11 cellular contexts compared by ENCODE assay signal in the genomic region with DNA sequence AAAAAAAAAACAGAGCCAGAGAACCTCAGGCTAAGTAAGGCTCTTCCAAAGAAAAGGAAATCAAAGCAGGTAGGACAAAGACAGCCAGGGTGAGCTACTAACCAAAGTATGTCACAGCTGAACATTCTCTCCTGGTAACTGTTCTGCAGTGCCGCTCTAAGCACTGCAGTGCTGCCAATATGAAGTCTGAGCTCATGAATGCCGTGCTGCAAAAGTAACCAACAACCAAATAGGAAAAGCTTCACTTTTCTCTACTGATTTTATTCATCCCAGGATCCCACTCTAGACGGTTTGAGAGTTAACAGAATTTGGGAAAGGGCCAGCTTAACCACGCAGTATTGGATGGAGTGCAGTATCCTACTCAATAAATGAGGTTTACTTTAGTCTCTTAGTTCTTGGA. TPM values are rescaled to one million over a fixed set of nuclear protein-coding genes. Genes with fewer than 3 reads are reported as not detected.
DNase-seq lines count a peak whose midpoint lies in the region; TF ChIP-seq lines count a peak whose summit lies in the region.
"Had no signal": no experiment of that assay in that cellular context is flagged by ENCODE, and none has a peak within 500 bp of the region (broad histone marks: within the 10 kb centered on the region; RNA-seq: fewer than 3 reads in every experiment).

No MANE protein-coding gene starts in this region.

- H2AK5ac ChIP-seq in H9 (ENCODE audit: insufficient read length, low read length): no peak overlapping the region

- no CpG with 5 or more reads among the region's 4 CpGs for WGBS in H9 (ENCODE audit: extremely low coverage, insufficient read length, low lambda C conversion rate)

- no peak overlapping the region for H2AFZ ChIP-seq in H9 (ENCODE audit: low read length)

- no peak overlapping the region for H3K4me3 Mint-ChIP-seq in H9

- 0 out of 7 replicates have a peak overlapping the region, but pooled peaks of 1 of the 3 experiments have one; percentile 49 for H3K27ac Mint-ChIP-seq in H9

- H2BK15ac ChIP-seq in H9 (ENCODE audit: low read depth, low read length): no peak overlapping the region

- H3K79me2 ChIP-seq in H9 (ENCODE audit: insufficient read depth, low read length): peaks cover 31% of the 10 kb centered on the region; the same call in 1 of the 2 replicates

- H3K27ac ChIP-seq in BLaER1 (no peak overlapping the region), coronary artery (peak overlapping the region; percentile 54 to 99), H9 (ENCODE audit: insufficient read length, low read depth, low read length) (no peak overlapping the region)

- H4K20me1 ChIP-seq in BLaER1 (peaks cover 78% of the 10 kb centered on the region), H9 (ENCODE audit: control insufficient read depth, insufficient read depth, insufficient read length) (no peaks in the 10 kb centered on the region)

- H2BK20ac ChIP-seq in H9 (ENCODE audit: low read depth, low read length, poor library complexity, severe bottlenecking): no peak overlapping the region

- H3K4me3 ChIP-seq in BLaER1 (no peak overlapping the region), MG63 (no peak overlapping the region), coronary artery (peak overlapping the region; percentile 99)

- no peak overlapping the region for H2BK120ac ChIP-seq in H9 (ENCODE audit: low read depth, low read length, poor library complexity, severe bottlenecking)

- no peak overlapping the region for H4K91ac ChIP-seq in H9 (ENCODE audit: insufficient read length, low read depth, low read length)

- H4K5ac ChIP-seq in H9 (ENCODE audit: insufficient read length, low read depth, low read length): no peak overlapping the region

- H3K4me1 Mint-ChIP-seq in H9: peaks cover 36% of the 10 kb centered on the region in 2 experiments

- DNase-seq in MG63 (peak; percentile 31), coronary artery (ENCODE audit: low spot score) (no peak), myocyte (ENCODE audit: low read depth) (peak; percentile 54), NCI-H187 (lab: John Stamatoyannopoulos, UW) (no peak), GM10266 (ENCODE audit: extremely low spot score) (no peak), H9 (no peak)
- DNase-seq in stimulated activated CD4-positive, alpha-beta T cell treated with anti-CD3 and anti-CD28 coated beads, Interleukin-12 subunit alpha, Interleukin-12 subunit beta, amount 100 ng/mL, for 4 hours: no peak
- DNase-seq: activated CD8-positive, alpha-beta memory T cell treated with anti-CD3 and anti-CD28 coated beads, Interleukin-2, amount 50 U/mL, for 4 hours; HFFc6; NCI-H1694 treated with DMSO at 0.1 percent for 48 hours had no signal

- no peak overlapping the region for H3K23ac ChIP-seq in H9 (ENCODE audit: insufficient read length, low read depth, low read length)

- no peaks in the 10 kb centered on the region for H3K27me3 ChIP-seq in BLaER1
- no peaks in the 10 kb centered on the region for H3K27me3 ChIP-seq in MG63
- no peaks in the 10 kb centered on the region for H3K27me3 ChIP-seq in H9 (ENCODE audit: insufficient read depth, low read length)

- no peak for TF ChIP-seq CTCF in coronary artery (IDR thresholded peaks at IDR 0.05)
- no peak for TF ChIP-seq CTCF in GM10266 (IDR thresholded peaks at IDR 0.05; ENCODE audit: control insufficient read depth, insufficient read depth, low read depth, missing control alignments)
- no peak for TF ChIP-seq CTCF in H9 (conservative IDR thresholded peaks at IDR 0.05)

- H3K36me3 ChIP-seq in BLaER1 (no peaks in the 10 kb centered on the region), MG63 (peaks cover 4% of the 10 kb centered on the region; the same call in 1 of the 2 replicates)

- no peak overlapping the region for H3T11ph ChIP-seq in H9 (ENCODE audit: low read length)

- peaks cover 17% of the 10 kb centered on the region for H3K23me2 ChIP-seq in H9 (ENCODE audit: insufficient read length, low read depth, low read length, poor library complexity, severe bottlenecking)

- H3K56ac ChIP-seq in H9 (ENCODE audit: insufficient read length, low read depth, low read length): no peak overlapping the region

- no peak overlapping the region for H3K9ac ChIP-seq in BLaER1
- no peak overlapping the region for H3K9ac ChIP-seq in H9 (ENCODE audit: extremely low read depth, insufficient read length, low read length)

- H3K4me2 ChIP-seq in BLaER1 (peak overlapping the region; percentile 95; the same call in 1 of the 2 replicates), H9 (ENCODE audit: insufficient read depth, insufficient read length, low read length) (no peak overlapping the region)

- H3K14ac ChIP-seq in H9 (ENCODE audit: insufficient read depth, low read length): no peak overlapping the region

- no peak overlapping the region for H4K8ac ChIP-seq in H9 (replicated peaks; ENCODE audit: insufficient read length, low read depth, low read length)

- no peak overlapping the region for H3K4ac ChIP-seq in H9 (ENCODE audit: low read depth, low read length)

- peaks cover 7 to 11% (median 9%) of the 10 kb centered on the region in 3 experiments for H3K36me3 Mint-ChIP-seq in H9 (ENCODE audit: insufficient read depth in 1 of 3, low read depth in 3 of 3)

- H3K4me1 ChIP-seq in BLaER1 (peaks cover 48% of the 10 kb centered on the region), H9 (ENCODE audit: insufficient read depth, low read length) (peaks cover 6% of the 10 kb centered on the region; the same call in 1 of the 2 replicates)

- H3K9me3 Mint-ChIP-seq in H9: 0 out of 5 replicates have a peak, but pooled peaks cover 0 to 2% of the 10 kb centered on the region in 2 experiments
- H3K9me3 Mint-ChIP-seq: HFFc6 had no signal

- H3K27me3 Mint-ChIP-seq in H9 (ENCODE audit: low read depth): no peaks in the 10 kb centered on the region

- H3K18ac ChIP-seq in H9 (ENCODE audit: insufficient read length, low read depth, low read length): no peak overlapping the region

- H3K9me3 ChIP-seq in BLaER1 (no peaks in the 10 kb centered on the region), MG63 (no peaks in the 10 kb centered on the region), H9 (ENCODE audit: control insufficient read depth, low read depth, low read length) (no peaks in the 10 kb centered on the region)

- no peak overlapping the region for H2BK5ac ChIP-seq in H9 (ENCODE audit: insufficient read length, low read length)

- H3K79me1 ChIP-seq in H9 (ENCODE audit: insufficient read depth, low read depth, low read length, poor library complexity, severe bottlenecking): peaks cover 3% of the 10 kb centered on the region

- no peak overlapping the region for H2BK12ac ChIP-seq in H9 (ENCODE audit: insufficient read length, low read depth, low read length)

RNA-seq across cellular contexts. Expression of gene SIK3, which starts 3.5 kb away (rescaled TPM):
- total RNA-seq in MG63 (2014; rRNA removed; shearing (Covaris generic); ENCODE audit: low replicate concordance): 4.1 and 4.3 TPM in 2 replicates
- total RNA-seq in myocyte (19.7 and 49.9 TPM in 2 replicates), H9 (2021) (31.4 and 35.5 TPM in 2 replicates)
- 11.0 TPM for polyA plus RNA-seq in myocyte (2012)

RNA-seq across cellular contexts. Expression of gene PAFAH1B2, which starts 49.3 kb away (rescaled TPM):
- 143 and 205 TPM in 2 replicates for total RNA-seq in MG63 (2014; rRNA removed; shearing (Covaris generic); ENCODE audit: low replicate concordance)
- 93.0 and 94.1 TPM in 2 replicates for total RNA-seq in myocyte
- polyA plus RNA-seq in myocyte (2012): 47.2 TPM
- 158 and 161 TPM in 2 replicates for total RNA-seq in H9 (2021)

Comparison
In these comparisons a context has a peak if more than half of its experiments do, and no peak if none do; other contexts are left out.
1. H3K27ac ChIP-seq: peak in coronary artery (2 of 2); none in BLaER1 (single experiment) and H9 (single experiment).
2. DNase-seq: peak in MG63 (single experiment) and myocyte (single experiment); none in coronary artery (single experiment), NCI-H187 (0 of 2), GM10266 (single experiment), H9 (single experiment) and stimulated activated CD4-positive, alpha-beta T cell treated with anti-CD3 and anti-CD28 coated beads, Interleukin-12 subunit alpha, Interleukin-12 subunit beta, amount 100 ng/mL, for 4 hours (single experiment).